19 cellular contexts compared by ENCODE assay signal in the genomic region with DNA sequence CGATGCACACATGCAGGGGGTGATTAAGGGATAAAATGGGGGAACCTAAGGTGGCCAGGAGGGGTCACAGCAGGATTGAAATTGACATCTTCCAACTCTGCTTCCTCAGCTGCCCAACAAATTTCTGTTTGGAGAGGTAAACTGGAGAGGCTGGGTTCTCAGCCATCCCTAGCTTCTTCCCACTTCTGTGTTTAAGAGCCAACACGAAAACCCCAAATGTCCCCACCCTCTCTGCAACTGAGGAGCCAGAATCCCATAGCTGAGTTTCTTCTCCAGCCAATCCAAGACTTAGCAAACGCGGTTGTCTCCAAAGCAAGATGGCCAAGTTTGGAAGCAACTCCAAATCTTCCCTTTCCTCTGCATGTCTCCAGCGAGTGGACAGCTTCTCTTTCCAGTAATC.
"Had no signal": no experiment of that assay in that cellular context is flagged by ENCODE, and none has a peak within 500 bp of the region (broad histone marks: within the 10 kb centered on the region; RNA-seq: fewer than 3 reads in every experiment).

No MANE protein-coding gene starts in this region.

- H3K9me3 ChIP-seq: gastrocnemius medialis, prostate gland, sigmoid colon, uterus had no signal

- ATAC-seq: esophagus mucosa; gastrocnemius medialis; left lobe of liver; lower lobe of right lung; natural killer cell treated with Interleukin-12 subunit alpha and Interleukin-12 subunit beta and Interleukin-15 and Interleukin-18, amount 100 ng/mL, for 72 hours had no signal

- H3K27ac Mint-ChIP-seq: memory B cell; natural killer cell treated with Interleukin-12 subunit alpha and Interleukin-12 subunit beta and Interleukin-15 and Interleukin-18, amount 100 ng/mL, for 72 hours had no signal

- H3K36me3 ChIP-seq: gastrocnemius medialis, lower lobe of right lung, prostate gland, sigmoid colon, upper lobe of left lung, uterus had no signal

- H3K4me3 Mint-ChIP-seq: memory B cell; natural killer cell treated with Interleukin-12 subunit alpha and Interleukin-12 subunit beta and Interleukin-15 and Interleukin-18, amount 100 ng/mL, for 72 hours had no signal

- H3K27me3 ChIP-seq: sigmoid colon, upper lobe of left lung, uterus had no signal

- H3K36me3 Mint-ChIP-seq: memory B cell; natural killer cell treated with Interleukin-12 subunit alpha and Interleukin-12 subunit beta and Interleukin-15 and Interleukin-18, amount 100 ng/mL, for 72 hours had no signal

- H3K9me3 Mint-ChIP-seq: natural killer cell treated with Interleukin-12 subunit alpha and Interleukin-12 subunit beta and Interleukin-15 and Interleukin-18, amount 100 ng/mL, for 72 hours had no signal

- H3K4me1 ChIP-seq: gastrocnemius medialis, lower lobe of right lung, parathyroid adenoma, prostate gland, upper lobe of left lung, uterus had no signal

- H3K27ac ChIP-seq: dorsolateral prefrontal cortex, gastrocnemius medialis, lower lobe of right lung, parathyroid adenoma, prostate gland, skin epidermis, upper lobe of left lung, uterus had no signal

- DNase-seq: cerebellar nuclear complex; cortex of kidney; dorsolateral prefrontal cortex; effector CD8-positive, alpha-beta T cell; gastrocnemius medialis; lower lobe of right lung; midbrain; sigmoid colon; stimulated activated CD4-positive, alpha-beta T cell treated with anti-CD3 and anti-CD28 coated beads, Interleukin-2, amount 100 ng/mL, for 24 hours; stimulated activated naive CD4-positive, alpha-beta T cell treated with Interleukin-2 at 50 U/mL for 16 hours; upper lobe of left lung; uterus had no signal

- H3K4me3 ChIP-seq: dorsolateral prefrontal cortex, gastrocnemius medialis, lower lobe of right lung, prostate gland, sigmoid colon, skin epidermis, upper lobe of left lung, uterus had no signal

- H3K4me1 Mint-ChIP-seq: memory B cell had no signal
